ENCODE assay signal across 31 cellular contexts in genomic region chr10:45500798-45501197, GRCh38.
"Had no signal": no experiment of that assay in that cellular context is flagged by ENCODE, and none has a peak within 500 bp of the region (broad histone marks: within the 10 kb centered on the region; RNA-seq: fewer than 3 reads in every experiment).

No MANE protein-coding gene starts in this region.

- H3K27ac ChIP-seq: neural progenitor cell, ovary, parathyroid adenoma, psoas muscle, skin epidermis, spleen, suprapubic skin, testis, tibial artery, transverse colon, upper lobe of right lung, uterus had no signal

- H3K4me1 ChIP-seq: neural progenitor cell, parathyroid adenoma, psoas muscle, suprapubic skin, testis, tibial artery, transverse colon, upper lobe of right lung, uterus had no signal

- H3K4me3 Mint-ChIP-seq: natural killer cell; nephron; neural progenitor cell; stimulated activated memory B cell treated with anti-CD40 and anti-IgM and Interleukin-4, amounts not matched to agents 10 μg/mL and 1 μg/mL and 100 μg/mL, for 72 hours; stimulated activated naive CD8-positive, alpha-beta T cell treated with anti-CD3 and anti-CD28 coated beads, Interleukin-15, amount 100 ng/mL, for 72 hours; type B pancreatic cell had no signal

- H3K9me3 ChIP-seq: ovary, psoas muscle, suprapubic skin, testis had no signal

- DNase-seq: natural killer cell; occipital lobe; ovary; posterior cingulate gyrus; psoas muscle; right cardiac atrium; spleen; stimulated activated CD4-positive, alpha-beta T cell treated with anti-CD3 and anti-CD28 coated beads, Interleukin-12 subunit alpha, Interleukin-12 subunit beta, amount 100 ng/mL, for 4 hours; stimulated activated CD4-positive, alpha-beta T cell treated with anti-CD3 and anti-CD28 coated beads, Interleukin-1b, Interleukin-23, amount 100 ng/mL, for 48 hours; stimulated activated CD4-positive, alpha-beta T cell treated with anti-CD3 and anti-CD28 coated beads, Interleukin-4, amount 100 ng/mL, for 1 hour; stimulated activated CD4-positive, alpha-beta T cell treated with anti-CD3 and anti-CD28 coated beads, Interleukin-4, amount 100 ng/mL, for 4 hours; stimulated activated CD8-positive, alpha-beta memory T cell treated with anti-CD3 and anti-CD28 coated beads, Interleukin-4, amount 100 ng/mL, for 48 hours; stimulated activated naive CD4-positive, alpha-beta T cell; stimulated activated naive CD8-positive, alpha-beta T cell treated with anti-CD3 and anti-CD28 coated beads, Interleukin-15, amount 100 ng/mL, for 72 hours; stimulated activated naive CD8-positive, alpha-beta T cell treated with anti-CD3 and anti-CD28 coated beads, Interleukin-15, Interleukin-2, amounts not matched to agents 100 U/mL and 50 U/mL, for 24 hours; substantia nigra; testis; tibial artery; transverse colon; upper lobe of right lung; uterus had no signal

- H3K36me3 ChIP-seq: neural progenitor cell, ovary, spleen, suprapubic skin, tibial artery, transverse colon, upper lobe of right lung, uterus had no signal

- H3K9ac ChIP-seq: neural progenitor cell, parathyroid adenoma had no signal

- H3K27ac Mint-ChIP-seq: natural killer cell; nephron; neural progenitor cell; progenitor cell of endocrine pancreas; stimulated activated memory B cell treated with anti-CD40 and anti-IgM and Interleukin-4, amounts not matched to agents 10 μg/mL and 1 μg/mL and 100 μg/mL, for 72 hours; stimulated activated naive CD8-positive, alpha-beta T cell treated with anti-CD3 and anti-CD28 coated beads, Interleukin-15, amount 100 ng/mL, for 72 hours; type B pancreatic cell had no signal

- H3K9me3 Mint-ChIP-seq: neural progenitor cell had no signal

- H3K36me3 Mint-ChIP-seq: neural progenitor cell, type B pancreatic cell had no signal

- H3K27me3 Mint-ChIP-seq: progenitor cell of endocrine pancreas; stimulated activated memory B cell treated with anti-CD40 and anti-IgM and Interleukin-4, amounts not matched to agents 10 μg/mL and 1 μg/mL and 100 μg/mL, for 72 hours; stimulated activated naive CD8-positive, alpha-beta T cell treated with anti-CD3 and anti-CD28 coated beads, Interleukin-15, amount 100 ng/mL, for 72 hours; type B pancreatic cell had no signal

- H3K27me3 ChIP-seq: neural progenitor cell, ovary, spleen, suprapubic skin, testis, tibial artery, transverse colon, upper lobe of right lung, uterus had no signal

- H2AFZ ChIP-seq: neural progenitor cell, parathyroid adenoma had no signal

- H3K4me2 ChIP-seq: neural progenitor cell, smooth muscle cell had no signal

- ATAC-seq: natural killer cell; psoas muscle; right cardiac atrium; sciatic nerve; stimulated activated memory B cell treated with anti-CD40 and anti-IgM and Interleukin-4, amounts not matched to agents 10 μg/mL and 1 μg/mL and 100 μg/mL, for 72 hours; stimulated activated naive CD8-positive, alpha-beta T cell treated with anti-CD3 and anti-CD28 coated beads, Interleukin-15, amount 100 ng/mL, for 72 hours; stimulated activated naive CD8-positive, alpha-beta T cell treated with anti-CD3 and anti-CD28 coated beads, Interleukin-15, Interleukin-2, amounts not matched to agents 100 U/mL and 50 U/mL, for 24 hours; upper lobe of right lung had no signal

- H3K4me1 Mint-ChIP-seq: nephron, neural progenitor cell had no signal

- H3K4me3 ChIP-seq: neural progenitor cell, ovary, psoas muscle, skin epidermis, smooth muscle cell, spleen, suprapubic skin, testis, tibial artery, transverse colon, upper lobe of right lung, uterus had no signal
